Comparison of ENCODE assay signal across 30 cellular contexts in the genomic region with DNA sequence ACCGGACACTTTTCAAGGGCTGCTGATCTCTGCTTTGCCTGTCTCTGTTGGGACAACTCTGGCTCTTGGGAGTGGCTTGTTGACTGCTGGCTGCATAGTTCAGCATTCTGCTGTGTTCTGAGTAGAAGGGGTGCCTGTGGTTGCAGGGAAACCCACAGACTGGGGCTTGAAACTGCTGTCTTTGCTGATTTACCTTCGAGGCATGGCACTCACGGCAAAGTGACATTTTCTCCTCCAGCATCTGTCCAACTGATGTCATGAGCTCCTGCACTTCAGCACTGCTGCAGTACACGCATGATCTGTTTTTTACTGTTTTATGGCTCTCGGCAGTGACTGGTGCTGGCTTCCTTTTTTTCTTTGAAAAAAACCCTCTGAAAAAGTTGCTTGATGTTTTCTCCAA.
"Had no signal": no experiment of that assay in that cellular context is flagged by ENCODE, and none has a peak within 500 bp of the region (broad histone marks: within the 10 kb centered on the region; RNA-seq: fewer than 3 reads in every experiment).

No MANE protein-coding gene starts in this region.

- H3K27ac ChIP-seq: adrenal gland, breast epithelium, dorsolateral prefrontal cortex, neutrophil, pancreas, psoas muscle, stomach, testis, uterus, VCaP had no signal

- H3K4me1 Mint-ChIP-seq: activated CD4-positive, alpha-beta T cell treated with anti-CD3 and anti-CD28 coated beads, Interleukin-2, amount 10 ng/mL, durations not matched to agents 7 days and 5 days; activated CD8-positive, alpha-beta memory T cell treated with anti-CD3 and anti-CD28 coated beads, Interleukin-2, amount 10 ng/mL, durations not matched to agents 7 days and 5 days; activated T-helper 17 cell treated with anti-CD3 and anti-CD28 coated beads, Interleukin-2, amount 50 U/mL, for 72 hours; central memory CD8-positive, alpha-beta T cell had no signal

- H3K27me3 ChIP-seq: adrenal gland, breast epithelium, dorsolateral prefrontal cortex, neutrophil, pancreas, stomach, testis, uterus had no signal

- H3K4me3 ChIP-seq: adrenal gland, breast epithelium, dorsolateral prefrontal cortex, pancreas, psoas muscle, stomach, testis, uterus had no signal

- H3K36me3 Mint-ChIP-seq: activated CD8-positive, alpha-beta memory T cell treated with anti-CD3 and anti-CD28 coated beads, Interleukin-2, amount 10 ng/mL, durations not matched to agents 7 days and 5 days; activated naive CD8-positive, alpha-beta T cell; mesothelial cell of epicardium; natural killer cell treated with Interleukin-12 subunit alpha and Interleukin-12 subunit beta and Interleukin-15 and Interleukin-18, amount 100 ng/mL, for 72 hours; stimulated activated effector memory CD8-positive, alpha-beta T cell treated with anti-CD3 and anti-CD28 coated beads, Interleukin-12 subunit alpha, Interleukin-12 subunit beta, amount 100 ng/mL, for 72 hours had no signal

- H3K27me3 Mint-ChIP-seq: activated CD4-positive, alpha-beta T cell treated with anti-CD3 and anti-CD28 coated beads, Interleukin-2, amount 10 ng/mL, durations not matched to agents 7 days and 5 days; activated CD8-positive, alpha-beta memory T cell treated with anti-CD3 and anti-CD28 coated beads, Interleukin-2, amount 10 ng/mL, durations not matched to agents 7 days and 5 days; activated CD8-positive, alpha-beta T cell treated with anti-CD3 and anti-CD28 coated beads for 36 hours; activated naive CD8-positive, alpha-beta T cell; activated T-helper 17 cell treated with anti-CD3 and anti-CD28 coated beads, Interleukin-2, amount 50 U/mL, for 72 hours; central memory CD8-positive, alpha-beta T cell; effector memory CD8-positive, alpha-beta T cell; natural killer cell treated with Interleukin-12 subunit alpha and Interleukin-12 subunit beta and Interleukin-15 and Interleukin-18, amount 100 ng/mL, for 72 hours had no signal

- H3K9me3 Mint-ChIP-seq: activated CD8-positive, alpha-beta T cell treated with anti-CD3 and anti-CD28 coated beads for 36 hours; mesothelial cell of epicardium; natural killer cell treated with Interleukin-12 subunit alpha and Interleukin-12 subunit beta and Interleukin-15 and Interleukin-18, amount 100 ng/mL, for 72 hours; T-helper 2 cell treated with Interferon-gamma antibody and Interleukin-4, amounts not matched to agents 5 μg/mL and 100 μg/mL, for 36 hours had no signal

- H3K4me1 ChIP-seq: adrenal gland, breast epithelium, pancreas, psoas muscle, stomach, testis, uterus had no signal

- H3K4me3 Mint-ChIP-seq: activated CD4-positive, alpha-beta T cell treated with anti-CD3 and anti-CD28 coated beads, Interleukin-2, amount 10 ng/mL, durations not matched to agents 7 days and 5 days; activated CD8-positive, alpha-beta memory T cell treated with anti-CD3 and anti-CD28 coated beads, Interleukin-2, amount 10 ng/mL, durations not matched to agents 7 days and 5 days; activated CD8-positive, alpha-beta T cell treated with anti-CD3 and anti-CD28 coated beads for 36 hours; activated naive CD8-positive, alpha-beta T cell; activated T-helper 17 cell treated with anti-CD3 and anti-CD28 coated beads, Interleukin-2, amount 50 U/mL, for 72 hours; central memory CD8-positive, alpha-beta T cell; effector memory CD8-positive, alpha-beta T cell; mesothelial cell of epicardium; natural killer cell treated with Interleukin-12 subunit alpha and Interleukin-12 subunit beta and Interleukin-15 and Interleukin-18, amount 100 ng/mL, for 72 hours; stimulated activated effector memory CD8-positive, alpha-beta T cell treated with anti-CD3 and anti-CD28 coated beads, Interleukin-12 subunit alpha, Interleukin-12 subunit beta, amount 100 ng/mL, for 72 hours; T-helper 2 cell treated with Interferon-gamma antibody and Interleukin-4, amounts not matched to agents 5 μg/mL and 100 μg/mL, for 36 hours had no signal

- H3K36me3 ChIP-seq: adrenal gland, breast epithelium, neutrophil, pancreas, stomach, uterus had no signal

- ATAC-seq: activated CD8-positive, alpha-beta memory T cell treated with anti-CD3 and anti-CD28 coated beads, Interleukin-2, amount 10 ng/mL, durations not matched to agents 7 days and 5 days; activated CD8-positive, alpha-beta T cell treated with anti-CD3 and anti-CD28 coated beads for 36 hours; activated T-helper 17 cell treated with anti-CD3 and anti-CD28 coated beads, Interleukin-2, amount 50 U/mL, for 72 hours; effector memory CD8-positive, alpha-beta T cell; esophagus mucosa; left ventricle myocardium superior; natural killer cell treated with Interleukin-12 subunit alpha and Interleukin-12 subunit beta and Interleukin-15 and Interleukin-18, amount 100 ng/mL, for 72 hours; pancreas; psoas muscle; right cardiac atrium; stimulated activated effector memory CD8-positive, alpha-beta T cell treated with anti-CD3 and anti-CD28 coated beads, Interleukin-12 subunit alpha, Interleukin-12 subunit beta, amount 100 ng/mL, for 72 hours had no signal

- H3K9me3 ChIP-seq: adrenal gland, breast epithelium, neutrophil, pancreas, psoas muscle, testis, uterus had no signal

- H3K27ac Mint-ChIP-seq: activated CD4-positive, alpha-beta T cell treated with anti-CD3 and anti-CD28 coated beads, Interleukin-2, amount 10 ng/mL, durations not matched to agents 7 days and 5 days; activated CD8-positive, alpha-beta memory T cell treated with anti-CD3 and anti-CD28 coated beads, Interleukin-2, amount 10 ng/mL, durations not matched to agents 7 days and 5 days; activated CD8-positive, alpha-beta T cell treated with anti-CD3 and anti-CD28 coated beads for 36 hours; activated naive CD8-positive, alpha-beta T cell; activated T-helper 17 cell treated with anti-CD3 and anti-CD28 coated beads, Interleukin-2, amount 50 U/mL, for 72 hours; effector memory CD8-positive, alpha-beta T cell; mesothelial cell of epicardium; natural killer cell treated with Interleukin-12 subunit alpha and Interleukin-12 subunit beta and Interleukin-15 and Interleukin-18, amount 100 ng/mL, for 72 hours; stimulated activated effector memory CD8-positive, alpha-beta T cell treated with anti-CD3 and anti-CD28 coated beads, Interleukin-12 subunit alpha, Interleukin-12 subunit beta, amount 100 ng/mL, for 72 hours; T-helper 2 cell treated with Interferon-gamma antibody and Interleukin-4, amounts not matched to agents 5 μg/mL and 100 μg/mL, for 36 hours had no signal

- DNase-seq: activated CD4-positive, alpha-beta T cell treated with anti-CD3 and anti-CD28 coated beads, Interleukin-2, amount 10 ng/mL, durations not matched to agents 7 days and 5 days; activated CD4-positive, CD25-positive, alpha-beta regulatory T cell treated with anti-CD3 and anti-CD28 coated beads, Interleukin-2, amount 50 U/mL, for 72 hours; activated CD8-positive, alpha-beta memory T cell treated with anti-CD3 and anti-CD28 coated beads, Interleukin-2, amount 10 ng/mL, durations not matched to agents 7 days and 5 days; activated CD8-positive, alpha-beta T cell treated with anti-CD3 and anti-CD28 coated beads for 36 hours; activated naive CD4-positive, alpha-beta T cell; adrenal gland; dorsolateral prefrontal cortex; effector memory CD8-positive, alpha-beta T cell; hypothalamus; left ventricle myocardium superior; mammary epithelial cell; pancreas; psoas muscle; right cardiac atrium; stimulated activated CD4-positive, alpha-beta T cell treated with anti-CD3 and anti-CD28 coated beads, Interleukin-1b, Interleukin-23, amount 100 ng/mL, for 48 hours; stomach; testis; trophoblast cell; uterus had no signal
